15 cellular contexts compared by ENCODE assay signal in genomic region chr2:239868556-239869181, GRCh38.
DNase-seq lines count a peak whose midpoint lies in the region; ATAC-seq and TF ChIP-seq lines count a peak whose summit lies in the region.
"Had no signal": no experiment of that assay in that cellular context is flagged by ENCODE, and none has a peak within 500 bp of the region (broad histone marks: within the 10 kb centered on the region; RNA-seq: fewer than 3 reads in every experiment).

No MANE protein-coding gene starts in this region.

- no peak overlapping the region for H3K4me3 ChIP-seq in HEK293 (ENCODE audit: low read depth, low read length)
- no peak overlapping the region for H3K4me3 ChIP-seq in mesenchymal stem cell (ENCODE audit: insufficient read depth in 1 of 2, low read depth in 1 of 2, low read length in 2 of 2)
- no peak overlapping the region for H3K4me3 ChIP-seq in lower lobe of right lung
- H3K4me3 ChIP-seq: BLaER1 treated with 17β-estradiol and CSF1 and Interleukin-3, amounts not matched to agents 10 nM and 100 nM; GM23338 had no signal

- no peak for TF ChIP-seq CTCF in HEK293 (tag by site-specific recombination; IDR thresholded peaks at IDR 0.05)
- no peak for TF ChIP-seq CTCF in type B pancreatic cell (conservative IDR thresholded peaks at IDR 0.05)
- no peak for TF ChIP-seq CTCF in lower lobe of right lung (IDR thresholded peaks at IDR 0.05)

- no peak overlapping the region for H3K23ac ChIP-seq in mesenchymal stem cell (ENCODE audit: low read length in 2 of 2)

- H3K4me1 ChIP-seq in HEK293 (ENCODE audit: control insufficient read depth, insufficient read depth, low read length) (no peaks in the 10 kb centered on the region; the same call in 1 of the 2 replicates), mesenchymal stem cell (ENCODE audit: control insufficient read depth, insufficient read depth, low read depth, low read length) (peaks cover 2% of the 10 kb centered on the region), lower lobe of right lung (no peaks in the 10 kb centered on the region)

- H3K27ac Mint-ChIP-seq in type B pancreatic cell: no peak overlapping the region
- H3K27ac Mint-ChIP-seq: B cell; CD8-positive, alpha-beta T cell; GM23338 had no signal

- no peaks in the 10 kb centered on the region for H3K36me3 Mint-ChIP-seq in type B pancreatic cell
- H3K36me3 Mint-ChIP-seq: CD8-positive, alpha-beta T cell had no signal

- peak overlapping the region; percentile 9 for H4K91ac ChIP-seq in mesenchymal stem cell (ENCODE audit: low read length)

- H3K36me3 ChIP-seq in HEK293 (ENCODE audit: control insufficient read depth in 2 of 2, insufficient read depth in 1 of 2, low read length in 2 of 2): no peaks in the 10 kb centered on the region
- H3K36me3 ChIP-seq in mesenchymal stem cell (ENCODE audit: control insufficient read depth in 1 of 2, insufficient read depth in 2 of 2, low read depth in 1 of 2, low read length in 2 of 2): no peaks in the 10 kb centered on the region
- H3K36me3 ChIP-seq in lower lobe of right lung: no peaks in the 10 kb centered on the region
- H3K36me3 ChIP-seq: BLaER1 treated with 17β-estradiol and CSF1 and Interleukin-3, amounts not matched to agents 10 nM and 100 nM had no signal

- H3K9me3 Mint-ChIP-seq in type B pancreatic cell: no peaks in the 10 kb centered on the region
- H3K9me3 Mint-ChIP-seq: CD8-positive, alpha-beta T cell; GM23338 had no signal

- H3K27ac ChIP-seq in HEK293 (ENCODE audit: extremely low read depth, low read depth, low read length): no peak overlapping the region
- no peak overlapping the region for H3K27ac ChIP-seq in mesenchymal stem cell (ENCODE audit: low read length, poor library complexity, severe bottlenecking)
- H3K27ac ChIP-seq in lower lobe of right lung: no peak overlapping the region
- H3K27ac ChIP-seq: BLaER1 treated with 17β-estradiol and CSF1 and Interleukin-3, amounts not matched to agents 10 nM and 100 nM had no signal

- H3K4me3 Mint-ChIP-seq in type B pancreatic cell: no peak overlapping the region
- H3K4me3 Mint-ChIP-seq: B cell; CD8-positive, alpha-beta T cell; GM23338 had no signal

- intact Hi-C loops in lower lobe of right lung (cut with DNase I): no loop called here

- no peaks in the 10 kb centered on the region for H3K79me1 ChIP-seq in mesenchymal stem cell (replicated peaks; ENCODE audit: low read length, poor library complexity, severe bottlenecking)

- no peak overlapping the region for H4K8ac ChIP-seq in mesenchymal stem cell (ENCODE audit: low read length)

- H3K4me2 ChIP-seq in mesenchymal stem cell (ENCODE audit: low read length, poor library complexity, severe bottlenecking): no peak overlapping the region
- H3K4me2 ChIP-seq: BLaER1 treated with 17β-estradiol and CSF1 and Interleukin-3, amounts not matched to agents 10 nM and 100 nM; GM23338 had no signal

- POLR2A ChIA-PET in HEK293 (lab: Yijun Ruan, JAX): no interaction called here

- H3K18ac ChIP-seq in mesenchymal stem cell (ENCODE audit: low read depth in 1 of 2, low read length in 2 of 2): no peak overlapping the region

- H2BK15ac ChIP-seq in mesenchymal stem cell (ENCODE audit: low read depth, poor library complexity, severe bottlenecking): no peak overlapping the region

- WGBS in mesenchymal stem cell: 87% methylated on average over 4 of the region's 4 CpGs

- H3K9me3 ChIP-seq in HEK293 (ENCODE audit: control insufficient read depth, insufficient read depth, low read depth, low read length) (no peaks in the 10 kb centered on the region), mesenchymal stem cell (ENCODE audit: control insufficient read depth, low read length) (no peaks in the 10 kb centered on the region), lower lobe of right lung (no peaks in the 10 kb centered on the region)

- H3K27me3 ChIP-seq in mesenchymal stem cell (ENCODE audit: control insufficient read depth in 1 of 2, insufficient read depth in 1 of 2, low read length in 2 of 2) (peaks cover 0 to 5% of the 10 kb centered on the region in 2 experiments), lower lobe of right lung (ENCODE audit: low read depth) (no peaks in the 10 kb centered on the region)
- H3K27me3 ChIP-seq: BLaER1 treated with 17β-estradiol and CSF1 and Interleukin-3, amounts not matched to agents 10 nM and 100 nM had no signal

- ATAC-seq in lower lobe of right lung (no peak), HG02870 (IDR thresholded peaks at IDR 0.05; ENCODE audit: unreplicated experiment) (no peak)
- ATAC-seq: CD8-positive, alpha-beta T cell; GM23338; HCT116 had no signal

- no peak overlapping the region for H3K14ac ChIP-seq in mesenchymal stem cell (ENCODE audit: low read length in 2 of 2)

- CTCF ChIA-PET in HEK293 (lab: Yijun Ruan, JAX): no interaction called here

- H2AFZ ChIP-seq in mesenchymal stem cell (ENCODE audit: low read depth, low read length): no peak overlapping the region
- H2AFZ ChIP-seq: GM23338 had no signal

- H2BK12ac ChIP-seq in mesenchymal stem cell (ENCODE audit: low read length in 2 of 2): no peak overlapping the region

- no peak overlapping the region for H2AK5ac ChIP-seq in mesenchymal stem cell (ENCODE audit: low read length, severe bottlenecking)

- peak; percentile 9 for DNase-seq in ecto neural progenitor cell (ENCODE audit: low spot score)
- no peak for DNase-seq in mesenchymal stem cell
- peak; percentile 4 for DNase-seq in type B pancreatic cell (ENCODE audit: extremely low spot score, unreplicated experiment)
- no peak for DNase-seq in lower lobe of right lung
- DNase-seq: Calu3, DMS79 treated with DMSO at 0.1 percent for 48 hours, GF-D8, H7 had no signal

- H3K27me3 Mint-ChIP-seq in type B pancreatic cell: peaks cover 12% of the 10 kb centered on the region
- H3K27me3 Mint-ChIP-seq: B cell had no signal

- H3K4me1 Mint-ChIP-seq in type B pancreatic cell (ENCODE audit: unreplicated experiment): no peaks in the 10 kb centered on the region
- H3K4me1 Mint-ChIP-seq: B cell had no signal

- H2BK120ac ChIP-seq in mesenchymal stem cell (ENCODE audit: low read depth, low read length): no peak overlapping the region

- H3K9ac ChIP-seq in mesenchymal stem cell (ENCODE audit: low read length): no peak overlapping the region
- H3K9ac ChIP-seq: BLaER1 treated with 17β-estradiol and CSF1 and Interleukin-3, amounts not matched to agents 10 nM and 100 nM had no signal

- no peak overlapping the region for H2BK5ac ChIP-seq in mesenchymal stem cell (ENCODE audit: low read depth, low read length, poor library complexity, severe bottlenecking)

- H3K4ac ChIP-seq in mesenchymal stem cell (ENCODE audit: low read depth in 1 of 2, low read length in 2 of 2): no peak overlapping the region

TF ChIP-seq in HEK293, 187 proteins besides CTCF, POLR2A, EP300 and RAD21:
- TF ChIP-seq, protein P1, sequence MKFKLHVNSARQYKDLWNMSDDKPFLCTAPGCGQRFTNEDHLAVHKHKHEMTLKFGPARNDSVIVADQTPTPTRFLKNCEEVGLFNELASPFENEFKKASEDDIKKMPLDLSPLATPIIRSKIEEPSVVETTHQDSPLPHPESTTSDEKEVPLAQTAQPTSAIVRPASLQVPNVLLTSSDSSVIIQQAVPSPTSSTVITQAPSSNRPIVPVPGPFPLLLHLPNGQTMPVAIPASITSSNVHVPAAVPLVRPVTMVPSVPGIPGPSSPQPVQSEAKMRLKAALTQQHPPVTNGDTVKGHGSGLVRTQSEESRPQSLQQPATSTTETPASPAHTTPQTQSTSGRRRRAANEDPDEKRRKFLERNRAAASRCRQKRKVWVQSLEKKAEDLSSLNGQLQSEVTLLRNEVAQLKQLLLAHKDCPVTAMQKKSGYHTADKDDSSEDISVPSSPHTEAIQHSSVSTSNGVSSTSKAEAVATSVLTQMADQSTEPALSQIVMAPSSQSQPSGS (tag by site-specific recombination; IDR thresholded peaks at IDR 0.05; ENCODE audit: low read depth): no peak
- TF ChIP-seq SETDB1 (IDR thresholded peaks at IDR 0.05; ENCODE audit: insufficient read length, low read length) (no peak), ZNF138 (tag by site-specific recombination; IDR thresholded peaks at IDR 0.05; ENCODE audit: borderline replicate concordance) (no peak), ZNF791 (tag by site-specific recombination; IDR thresholded peaks at IDR 0.05) (no peak), ZNF140 (tag by site-specific recombination; IDR thresholded peaks at IDR 0.05) (no peak), ZFP37 (tag by site-specific recombination; IDR thresholded peaks at IDR 0.05) (no peak), ZNF585B (tag by site-specific recombination; IDR thresholded peaks at IDR 0.05) (no peak), ZFP41 (tag by site-specific recombination; IDR thresholded peaks at IDR 0.05; ENCODE audit: borderline replicate concordance) (no peak), ZNF571 (tag by site-specific recombination; IDR thresholded peaks at IDR 0.05) (0 out of 2 replicates have a peak, but pooled peaks have one; percentile 77), ZNF660 (tag by site-specific recombination; IDR thresholded peaks at IDR 0.05) (no peak)
- TF ChIP-seq, protein P2, sequence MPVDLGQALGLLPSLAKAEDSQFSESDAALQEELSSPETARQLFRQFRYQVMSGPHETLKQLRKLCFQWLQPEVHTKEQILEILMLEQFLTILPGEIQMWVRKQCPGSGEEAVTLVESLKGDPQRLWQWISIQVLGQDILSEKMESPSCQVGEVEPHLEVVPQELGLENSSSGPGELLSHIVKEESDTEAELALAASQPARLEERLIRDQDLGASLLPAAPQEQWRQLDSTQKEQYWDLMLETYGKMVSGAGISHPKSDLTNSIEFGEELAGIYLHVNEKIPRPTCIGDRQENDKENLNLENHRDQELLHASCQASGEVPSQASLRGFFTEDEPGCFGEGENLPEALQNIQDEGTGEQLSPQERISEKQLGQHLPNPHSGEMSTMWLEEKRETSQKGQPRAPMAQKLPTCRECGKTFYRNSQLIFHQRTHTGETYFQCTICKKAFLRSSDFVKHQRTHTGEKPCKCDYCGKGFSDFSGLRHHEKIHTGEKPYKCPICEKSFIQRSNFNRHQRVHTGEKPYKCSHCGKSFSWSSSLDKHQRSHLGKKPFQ (tag by site-specific recombination; IDR thresholded peaks at IDR 0.05): peak; percentile 27

Comparison
In these comparisons a context has a peak if more than half of its experiments do, and no peak if none do; other contexts are left out.
1. DNase-seq: peak in ecto neural progenitor cell (single experiment) and type B pancreatic cell (single experiment); none in mesenchymal stem cell (single experiment) and lower lobe of right lung (single experiment).